ENCODE assay signal across 26 cellular contexts in genomic region chr5:67538343-67538670, GRCh38.
DNase-seq lines count a peak whose midpoint lies in the region; ATAC-seq and TF ChIP-seq lines count a peak whose summit lies in the region.
"Had no signal": no experiment of that assay in that cellular context is flagged by ENCODE, and none has a peak within 500 bp of the region (broad histone marks: within the 10 kb centered on the region; RNA-seq: fewer than 3 reads in every experiment).

No MANE protein-coding gene starts in this region.

- peaks cover 2 to 5% (median 4%) of the 10 kb centered on the region in 3 donors for H3K4me1 Mint-ChIP-seq in T-cell
- H3K4me1 Mint-ChIP-seq: central memory CD8-positive, alpha-beta T cell; neural crest cell had no signal

- no peaks in the 10 kb centered on the region for H3K9me3 Mint-ChIP-seq in T-cell
- H3K9me3 Mint-ChIP-seq: activated naive CD8-positive, alpha-beta T cell treated with anti-CD3 and anti-CD28 coated beads, Interleukin-2, amount 10 ng/mL, durations not matched to agents 7 days and 5 days; central memory CD8-positive, alpha-beta T cell; dendritic cell treated with granulocyte-macrophage colony-stimulating factor and Interleukin-4, amounts not matched to agents 40 ng/mL and 50 ng/mL, for 4 days; endodermal cell; neural crest cell had no signal

- peak overlapping the region; percentile 31 for H3K9ac ChIP-seq in parathyroid adenoma

- TF ChIP-seq EP300 in gastroesophageal sphincter (IDR thresholded peaks at IDR 0.05) (no peak), upper lobe of left lung (IDR thresholded peaks at IDR 0.05) (no peak)

- POLR2A ChIA-PET in T-cell (lab: Charles Lee) = no interaction called here

- H3K27ac Mint-ChIP-seq in T-cell = no peak overlapping the region
- H3K27ac Mint-ChIP-seq: activated naive CD8-positive, alpha-beta T cell treated with anti-CD3 and anti-CD28 coated beads, Interleukin-2, amount 10 ng/mL, durations not matched to agents 7 days and 5 days; dendritic cell treated with granulocyte-macrophage colony-stimulating factor and Interleukin-4, amounts not matched to agents 40 ng/mL and 50 ng/mL, for 4 days; endodermal cell had no signal

- DNase-seq in upper lobe of left lung (no peak), T-cell (no peak)
- no peak for DNase-seq in activated CD8-positive, alpha-beta memory T cell treated with anti-CD3 and anti-CD28 coated beads, Interleukin-2, amount 50 U/mL, for 48 hours
- DNase-seq: activated CD4-positive, alpha-beta T cell treated with anti-CD3 and anti-CD28 coated beads for 48 hours; activated CD8-positive, alpha-beta memory T cell treated with anti-CD3 and anti-CD28 coated beads for 24 hours; activated effector memory CD4-positive, alpha-beta T cell treated with anti-CD3 and anti-CD28 coated beads, Interleukin-2, amount 50 U/mL, for 16 hours; activated naive CD8-positive, alpha-beta T cell treated with anti-CD3 and anti-CD28 coated beads, Interleukin-2, amount 10 ng/mL, durations not matched to agents 7 days and 5 days; activated T-cell treated with anti-CD3 and anti-CD28 coated beads, Interleukin-2, amount 50 U/mL, for 1 hour; endodermal cell; hippocampal formation; KBM-7; NCI-H1436; NCI-H2107; NCI-H446 treated with DMSO at 0.1 percent for 48 hours; OCI-M1; stimulated activated naive CD8-positive, alpha-beta T cell treated with anti-CD3 and anti-CD28 coated beads, Interleukin-15, Interleukin-2, amounts not matched to agents 100 U/mL and 50 U/mL, for 24 hours; thyroid gland had no signal

- WGBS in gastroesophageal sphincter (ENCODE audit: low coverage in 1 of 2), 2 donors = 17 to 33% methylated on average over 1 of the region's 1 CpG
- 80 to 88% methylated on average over 1 of the region's 1 CpG for WGBS in upper lobe of left lung, 2 donors

- CTCF ChIA-PET in T-cell (lab: Charles Lee) = interaction anchor here in 1 of 2 donors (0.6 kb wide), 1 partner anchor 705 kb away, joined by 3 read pairs; no protein-coding TSS in a partner anchor

- H2AFZ ChIP-seq in parathyroid adenoma = peak overlapping the region; percentile 72

- ATAC-seq in gastroesophageal sphincter (peak; percentile 51), upper lobe of left lung (ENCODE audit: low FRiP score in 2 of 2) (peak in 1 of 2 donors; percentile 37), T-cell (replicated peaks in 1 of 4) (no peak), HG03520 (IDR thresholded peaks at IDR 0.05; ENCODE audit: unreplicated experiment) (no peak)
- ATAC-seq: esophagus mucosa; HCT116; stimulated activated naive CD8-positive, alpha-beta T cell treated with anti-CD3 and anti-CD28 coated beads, Interleukin-15, Interleukin-2, amounts not matched to agents 100 U/mL and 50 U/mL, for 24 hours had no signal

- H3K27me3 ChIP-seq in gastroesophageal sphincter = no peaks in the 10 kb centered on the region
- H3K27me3 ChIP-seq in parathyroid adenoma (ENCODE audit: control insufficient read depth, insufficient read depth, low read length) = no peaks in the 10 kb centered on the region
- no peaks in the 10 kb centered on the region for H3K27me3 ChIP-seq in upper lobe of left lung
- H3K27me3 ChIP-seq: thyroid gland had no signal

- H3K27ac ChIP-seq in KOPT-K1 (ENCODE audit: low read depth, low read length, poor library complexity, severe bottlenecking) (peak overlapping the region; percentile 52), gastroesophageal sphincter (peak overlapping the region; percentile 74 to 93 (median 78)), parathyroid adenoma (peak overlapping the region; percentile 90), upper lobe of left lung (peak overlapping the region in 3 of 4 donors; percentile 64 to 73 (median 66))

- no peaks in the 10 kb centered on the region for H3K36me3 Mint-ChIP-seq in T-cell

- H3K4me3 ChIP-seq in gastroesophageal sphincter = no peak overlapping the region
- H3K4me3 ChIP-seq in parathyroid adenoma (ENCODE audit: low read depth, low read length) = no peak overlapping the region
- H3K4me3 ChIP-seq in upper lobe of left lung = no peak overlapping the region
- H3K4me3 ChIP-seq: thyroid gland had no signal

- H3K9me3 ChIP-seq in KOPT-K1 (ENCODE audit: insufficient read depth, low read length, poor library complexity, severe bottlenecking) (no peaks in the 10 kb centered on the region), gastroesophageal sphincter (no peaks in the 10 kb centered on the region), parathyroid adenoma (ENCODE audit: control insufficient read depth, low read length) (no peaks in the 10 kb centered on the region), upper lobe of left lung (no peaks in the 10 kb centered on the region)
- H3K9me3 ChIP-seq: thyroid gland had no signal

- H3K36me3 ChIP-seq in KOPT-K1 (ENCODE audit: insufficient read depth, low read length) = no peaks in the 10 kb centered on the region
- H3K36me3 ChIP-seq in gastroesophageal sphincter = no peaks in the 10 kb centered on the region
- no peaks in the 10 kb centered on the region for H3K36me3 ChIP-seq in parathyroid adenoma (ENCODE audit: control insufficient read depth, insufficient read depth, low read length)
- H3K36me3 ChIP-seq in upper lobe of left lung = no peaks in the 10 kb centered on the region
- H3K36me3 ChIP-seq: thyroid gland had no signal

- H3K4me2 ChIP-seq in parathyroid adenoma (ENCODE audit: low read length) = no peak overlapping the region

- no peaks in the 10 kb centered on the region for H3K27me3 Mint-ChIP-seq in T-cell
- H3K27me3 Mint-ChIP-seq: activated naive CD8-positive, alpha-beta T cell treated with anti-CD3 and anti-CD28 coated beads, Interleukin-2, amount 10 ng/mL, durations not matched to agents 7 days and 5 days; central memory CD8-positive, alpha-beta T cell; dendritic cell treated with granulocyte-macrophage colony-stimulating factor and Interleukin-4, amounts not matched to agents 40 ng/mL and 50 ng/mL, for 4 days had no signal

- no peak for TF ChIP-seq POLR2A in gastroesophageal sphincter (IDR thresholded peaks at IDR 0.05)
- no peak for TF ChIP-seq POLR2A in upper lobe of left lung (IDR thresholded peaks at IDR 0.05)

- no peaks in the 10 kb centered on the region for H3K79me2 ChIP-seq in parathyroid adenoma

- TF ChIP-seq CTCF in gastroesophageal sphincter (IDR thresholded peaks at IDR 0.05) = no peak
- no peak for TF ChIP-seq CTCF in parathyroid adenoma (IDR thresholded peaks at IDR 0.05)
- no peak for TF ChIP-seq CTCF in upper lobe of left lung (IDR thresholded peaks at IDR 0.05)

- H3K4me1 ChIP-seq in gastroesophageal sphincter (peaks cover 10 to 29% (median 12%) of the 10 kb centered on the region in 3 donors), parathyroid adenoma (peaks cover 37% of the 10 kb centered on the region), upper lobe of left lung (peaks cover 4 to 18% (median 12%) of the 10 kb centered on the region in 4 donors)

- no peak overlapping the region for H3K4me3 Mint-ChIP-seq in T-cell
- H3K4me3 Mint-ChIP-seq: activated naive CD8-positive, alpha-beta T cell treated with anti-CD3 and anti-CD28 coated beads, Interleukin-2, amount 10 ng/mL, durations not matched to agents 7 days and 5 days; central memory CD8-positive, alpha-beta T cell; dendritic cell treated with granulocyte-macrophage colony-stimulating factor and Interleukin-4, amounts not matched to agents 40 ng/mL and 50 ng/mL, for 4 days; endodermal cell; neural crest cell had no signal
